Comparison of ENCODE assay signal across 26 cellular contexts in genomic region chr15:88749699-88750098, GRCh38. TPM values are rescaled to one million over a fixed set of nuclear protein-coding genes. Genes with fewer than 3 reads are reported as not detected.
"Had no signal": no experiment of that assay in that cellular context is flagged by ENCODE, and none has a peak within 500 bp of the region (broad histone marks: within the 10 kb centered on the region; RNA-seq: fewer than 3 reads in every experiment).

No MANE protein-coding gene starts in this region.

- H3K36me3 ChIP-seq: SJCRH30 had no signal

- ATAC-seq: HepG2, Panc1, PC-3, Right ventricle myocardium inferior, SK-N-SH treated with all-trans-retinoic acid at 6 μM for 48 hours had no signal

- H3K4me3 ChIP-seq: SJCRH30 had no signal

- FAIRE-seq: HepG2 had no signal

- H3K4me1 ChIP-seq: SJCRH30 had no signal

- H3K4me2 ChIP-seq: KMS-11 had no signal

- DNase-seq: IMR-90, MV-4-11, NCI-H1092, NCI-H1105 treated with DMSO at 0.1 percent for 48 hours, NCI-H1417 treated with DMSO at 0.1 percent for 48 hours, NCI-H146, NCI-H1694 treated with DMSO at 0.1 percent for 48 hours, NCI-H1930, NCI-H2081, NCI-H2107, NCI-H2227 treated with DMSO at 0.1 percent for 48 hours, NCI-H446, NCI-H510A, NCI-H524 treated with DMSO at 0.1 percent for 48 hours, NCI-H69, NCI-H774, PC-3, SHP77 treated with DMSO at 0.1 percent for 48 hours, SJCRH30, T-helper 1 cell had no signal

- H3K27ac ChIP-seq: KMS-11, SJCRH30 had no signal

RNA-seq across cellular contexts. Expression of gene ACAN, which starts 53.5 kb away (rescaled TPM):
- total RNA-seq: HepG2, MCF 10A, PC-3, Right ventricle myocardium inferior, SJCRH30 had no signal
- polyA plus RNA-seq: HepG2 had no signal
